ENCODE assay signal across 1 cellular context in genomic region chr7:5472432-5473315, GRCh38.
TF ChIP-seq lines count a peak whose summit lies in the region.

No MANE protein-coding gene starts in this region.

TF ChIP-seq in K562, 482 proteins besides CTCF, POLR2A, EP300 and RAD21 (continued from another document):
- TF ChIP-seq, protein P1, sequence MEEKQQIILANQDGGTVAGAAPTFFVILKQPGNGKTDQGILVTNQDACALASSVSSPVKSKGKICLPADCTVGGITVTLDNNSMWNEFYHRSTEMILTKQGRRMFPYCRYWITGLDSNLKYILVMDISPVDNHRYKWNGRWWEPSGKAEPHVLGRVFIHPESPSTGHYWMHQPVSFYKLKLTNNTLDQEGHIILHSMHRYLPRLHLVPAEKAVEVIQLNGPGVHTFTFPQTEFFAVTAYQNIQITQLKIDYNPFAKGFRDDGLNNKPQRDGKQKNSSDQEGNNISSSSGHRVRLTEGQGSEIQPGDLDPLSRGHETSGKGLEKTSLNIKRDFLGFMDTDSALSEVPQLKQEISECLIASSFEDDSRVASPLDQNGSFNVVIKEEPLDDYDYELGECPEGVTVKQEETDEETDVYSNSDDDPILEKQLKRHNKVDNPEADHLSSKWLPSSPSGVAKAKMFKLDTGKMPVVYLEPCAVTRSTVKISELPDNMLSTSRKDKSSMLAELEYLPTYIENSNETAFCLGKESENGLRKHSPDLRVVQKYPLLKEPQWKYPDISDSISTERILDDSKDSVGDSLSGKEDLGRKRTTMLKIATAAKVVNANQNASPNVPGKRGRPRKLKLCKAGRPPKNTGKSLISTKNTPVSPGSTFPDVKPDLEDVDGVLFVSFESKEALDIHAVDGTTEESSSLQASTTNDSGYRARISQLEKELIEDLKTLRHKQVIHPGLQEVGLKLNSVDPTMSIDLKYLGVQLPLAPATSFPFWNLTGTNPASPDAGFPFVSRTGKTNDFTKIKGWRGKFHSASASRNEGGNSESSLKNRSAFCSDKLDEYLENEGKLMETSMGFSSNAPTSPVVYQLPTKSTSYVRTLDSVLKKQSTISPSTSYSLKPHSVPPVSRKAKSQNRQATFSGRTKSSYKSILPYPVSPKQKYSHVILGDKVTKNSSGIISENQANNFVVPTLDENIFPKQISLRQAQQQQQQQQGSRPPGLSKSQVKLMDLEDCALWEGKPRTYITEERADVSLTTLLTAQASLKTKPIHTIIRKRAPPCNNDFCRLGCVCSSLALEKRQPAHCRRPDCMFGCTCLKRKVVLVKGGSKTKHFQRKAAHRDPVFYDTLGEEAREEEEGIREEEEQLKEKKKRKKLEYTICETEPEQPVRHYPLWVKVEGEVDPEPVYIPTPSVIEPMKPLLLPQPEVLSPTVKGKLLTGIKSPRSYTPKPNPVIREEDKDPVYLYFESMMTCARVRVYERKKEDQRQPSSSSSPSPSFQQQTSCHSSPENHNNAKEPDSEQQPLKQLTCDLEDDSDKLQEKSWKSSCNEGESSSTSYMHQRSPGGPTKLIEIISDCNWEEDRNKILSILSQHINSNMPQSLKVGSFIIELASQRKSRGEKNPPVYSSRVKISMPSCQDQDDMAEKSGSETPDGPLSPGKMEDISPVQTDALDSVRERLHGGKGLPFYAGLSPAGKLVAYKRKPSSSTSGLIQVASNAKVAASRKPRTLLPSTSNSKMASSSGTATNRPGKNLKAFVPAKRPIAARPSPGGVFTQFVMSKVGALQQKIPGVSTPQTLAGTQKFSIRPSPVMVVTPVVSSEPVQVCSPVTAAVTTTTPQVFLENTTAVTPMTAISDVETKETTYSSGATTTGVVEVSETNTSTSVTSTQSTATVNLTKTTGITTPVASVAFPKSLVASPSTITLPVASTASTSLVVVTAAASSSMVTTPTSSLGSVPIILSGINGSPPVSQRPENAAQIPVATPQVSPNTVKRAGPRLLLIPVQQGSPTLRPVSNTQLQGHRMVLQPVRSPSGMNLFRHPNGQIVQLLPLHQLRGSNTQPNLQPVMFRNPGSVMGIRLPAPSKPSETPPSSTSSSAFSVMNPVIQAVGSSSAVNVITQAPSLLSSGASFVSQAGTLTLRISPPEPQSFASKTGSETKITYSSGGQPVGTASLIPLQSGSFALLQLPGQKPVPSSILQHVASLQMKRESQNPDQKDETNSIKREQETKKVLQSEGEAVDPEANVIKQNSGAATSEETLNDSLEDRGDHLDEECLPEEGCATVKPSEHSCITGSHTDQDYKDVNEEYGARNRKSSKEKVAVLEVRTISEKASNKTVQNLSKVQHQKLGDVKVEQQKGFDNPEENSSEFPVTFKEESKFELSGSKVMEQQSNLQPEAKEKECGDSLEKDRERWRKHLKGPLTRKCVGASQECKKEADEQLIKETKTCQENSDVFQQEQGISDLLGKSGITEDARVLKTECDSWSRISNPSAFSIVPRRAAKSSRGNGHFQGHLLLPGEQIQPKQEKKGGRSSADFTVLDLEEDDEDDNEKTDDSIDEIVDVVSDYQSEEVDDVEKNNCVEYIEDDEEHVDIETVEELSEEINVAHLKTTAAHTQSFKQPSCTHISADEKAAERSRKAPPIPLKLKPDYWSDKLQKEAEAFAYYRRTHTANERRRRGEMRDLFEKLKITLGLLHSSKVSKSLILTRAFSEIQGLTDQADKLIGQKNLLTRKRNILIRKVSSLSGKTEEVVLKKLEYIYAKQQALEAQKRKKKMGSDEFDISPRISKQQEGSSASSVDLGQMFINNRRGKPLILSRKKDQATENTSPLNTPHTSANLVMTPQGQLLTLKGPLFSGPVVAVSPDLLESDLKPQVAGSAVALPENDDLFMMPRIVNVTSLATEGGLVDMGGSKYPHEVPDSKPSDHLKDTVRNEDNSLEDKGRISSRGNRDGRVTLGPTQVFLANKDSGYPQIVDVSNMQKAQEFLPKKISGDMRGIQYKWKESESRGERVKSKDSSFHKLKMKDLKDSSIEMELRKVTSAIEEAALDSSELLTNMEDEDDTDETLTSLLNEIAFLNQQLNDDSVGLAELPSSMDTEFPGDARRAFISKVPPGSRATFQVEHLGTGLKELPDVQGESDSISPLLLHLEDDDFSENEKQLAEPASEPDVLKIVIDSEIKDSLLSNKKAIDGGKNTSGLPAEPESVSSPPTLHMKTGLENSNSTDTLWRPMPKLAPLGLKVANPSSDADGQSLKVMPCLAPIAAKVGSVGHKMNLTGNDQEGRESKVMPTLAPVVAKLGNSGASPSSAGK (IDR thresholded peaks at IDR 0.05), result peak; percentile 88
- no peak for TF ChIP-seq EWSR1 (IDR thresholded peaks at IDR 0.05; ENCODE audit: borderline replicate concordance, low read depth, partially characterized antibody)
- TF ChIP-seq, protein P2, sequence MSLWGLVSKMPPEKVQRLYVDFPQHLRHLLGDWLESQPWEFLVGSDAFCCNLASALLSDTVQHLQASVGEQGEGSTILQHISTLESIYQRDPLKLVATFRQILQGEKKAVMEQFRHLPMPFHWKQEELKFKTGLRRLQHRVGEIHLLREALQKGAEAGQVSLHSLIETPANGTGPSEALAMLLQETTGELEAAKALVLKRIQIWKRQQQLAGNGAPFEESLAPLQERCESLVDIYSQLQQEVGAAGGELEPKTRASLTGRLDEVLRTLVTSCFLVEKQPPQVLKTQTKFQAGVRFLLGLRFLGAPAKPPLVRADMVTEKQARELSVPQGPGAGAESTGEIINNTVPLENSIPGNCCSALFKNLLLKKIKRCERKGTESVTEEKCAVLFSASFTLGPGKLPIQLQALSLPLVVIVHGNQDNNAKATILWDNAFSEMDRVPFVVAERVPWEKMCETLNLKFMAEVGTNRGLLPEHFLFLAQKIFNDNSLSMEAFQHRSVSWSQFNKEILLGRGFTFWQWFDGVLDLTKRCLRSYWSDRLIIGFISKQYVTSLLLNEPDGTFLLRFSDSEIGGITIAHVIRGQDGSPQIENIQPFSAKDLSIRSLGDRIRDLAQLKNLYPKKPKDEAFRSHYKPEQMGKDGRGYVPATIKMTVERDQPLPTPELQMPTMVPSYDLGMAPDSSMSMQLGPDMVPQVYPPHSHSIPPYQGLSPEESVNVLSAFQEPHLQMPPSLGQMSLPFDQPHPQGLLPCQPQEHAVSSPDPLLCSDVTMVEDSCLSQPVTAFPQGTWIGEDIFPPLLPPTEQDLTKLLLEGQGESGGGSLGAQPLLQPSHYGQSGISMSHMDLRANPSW (CRISPR knock-in tag; IDR thresholded peaks at IDR 0.05), result no peak
- no peak for TF ChIP-seq NR2F6 (CRISPR knock-in tag; IDR thresholded peaks at IDR 0.05)
- TF ChIP-seq CREB1 (IDR thresholded peaks at IDR 0.05), result no peak
- peak; percentile 54 for TF ChIP-seq CREB1 (CRISPR knock-in tag; IDR thresholded peaks at IDR 0.05)
- TF ChIP-seq, protein P3, sequence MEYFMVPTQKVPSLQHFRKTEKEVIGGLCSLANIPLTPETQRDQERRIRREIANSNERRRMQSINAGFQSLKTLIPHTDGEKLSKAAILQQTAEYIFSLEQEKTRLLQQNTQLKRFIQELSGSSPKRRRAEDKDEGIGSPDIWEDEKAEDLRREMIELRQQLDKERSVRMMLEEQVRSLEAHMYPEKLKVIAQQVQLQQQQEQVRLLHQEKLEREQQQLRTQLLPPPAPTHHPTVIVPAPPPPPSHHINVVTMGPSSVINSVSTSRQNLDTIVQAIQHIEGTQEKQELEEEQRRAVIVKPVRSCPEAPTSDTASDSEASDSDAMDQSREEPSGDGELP (CRISPR knock-in tag; IDR thresholded peaks at IDR 0.05; ENCODE audit: borderline replicate concordance), result peak; percentile 75
- peak; percentile 75 for TF ChIP-seq DPF2 (IDR thresholded peaks at IDR 0.05)
- TF ChIP-seq MTA3 (IDR thresholded peaks at IDR 0.05; ENCODE audit: borderline replicate concordance), result peak; percentile 48; the same call in 1 of the 2 replicates
- TF ChIP-seq TRIM24 (IDR thresholded peaks at IDR 0.05), result peak; percentile 50 to 67; a peak in 3 of 4 replicates
- TF ChIP-seq GABPB1 (CRISPR knock-in tag; IDR thresholded peaks at IDR 0.05), result peak; percentile 47; the same call in 1 of the 2 replicates
- TF ChIP-seq MTA2 (IDR thresholded peaks at IDR 0.05; ENCODE audit: low read depth), result no peak
- TF ChIP-seq EP400 (IDR thresholded peaks at IDR 0.05), result peak; percentile 52; the same call in 1 of the 2 replicates
- TF ChIP-seq ZNF165 (CRISPR knock-in tag; IDR thresholded peaks at IDR 0.05; ENCODE audit: borderline replicate concordance), result no peak
- TF ChIP-seq XRCC3 (IDR thresholded peaks at IDR 0.05), result no peak
- TF ChIP-seq TEAD1 (CRISPR knock-in tag; IDR thresholded peaks at IDR 0.05), result peak in 1 of 2 experiments; percentile 78; a peak in 1 of 4 replicates
- peak; percentile 79 to 92 for TF ChIP-seq FOXA3 (CRISPR knock-in tag; conservative IDR thresholded peaks at IDR 0.05 in 1 of 2, IDR thresholded peaks at IDR 0.05 in 1 of 2)
- TF ChIP-seq MAZ (CRISPR knock-in tag; conservative IDR thresholded peaks at IDR 0.05 in 1 of 2, IDR thresholded peaks at IDR 0.05 in 1 of 2), result 0 out of 4 replicates have a peak, but pooled peaks of 1 of the 2 experiments have one; percentile 38
- no peak; the same call in 1 of the 2 replicates for TF ChIP-seq RNF2 (IDR thresholded peaks at IDR 0.05)
- TF ChIP-seq ARNT (IDR thresholded peaks at IDR 0.05), result no peak
- no peak for TF ChIP-seq ZNF384 (IDR thresholded peaks at IDR 0.05; ENCODE audit: low read depth, low read length)
- peak; percentile 63; the same call in 1 of the 2 replicates for TF ChIP-seq CC2D1A (IDR thresholded peaks at IDR 0.05)
- TF ChIP-seq CREM (IDR thresholded peaks at IDR 0.05; ENCODE audit: low read depth), result peak; percentile 20; the same call in 1 of the 2 replicates
- TF ChIP-seq CBFA2T2 (conservative IDR thresholded peaks at IDR 0.05), result peak; percentile 31
- peak; percentile 92 for TF ChIP-seq MAFF (IDR thresholded peaks at IDR 0.05; ENCODE audit: low read length)
- TF ChIP-seq TRIM28 (IDR thresholded peaks at IDR 0.05), result peak; percentile 34; the same call in 1 of the 2 replicates
- no peak for TF ChIP-seq JUN (IDR thresholded peaks at IDR 0.05; ENCODE audit: borderline replicate concordance, low read depth, low read length)
- TF ChIP-seq JUN (CRISPR knock-in tag; IDR thresholded peaks at IDR 0.05; ENCODE audit: borderline replicate concordance), result 0 out of 2 replicates have a peak, but pooled peaks have one; percentile 39
- peak in 1 of 2 experiments; percentile 58; a peak in 1 of 4 replicates for TF ChIP-seq RCOR1 (IDR thresholded peaks at IDR 0.05; ENCODE audit: borderline replicate concordance in 1 of 2, low read depth in 2 of 2, low read length in 2 of 2)
- peak; percentile 40; the same call in 1 of the 2 replicates for TF ChIP-seq TEAD4 (IDR thresholded peaks at IDR 0.05; ENCODE audit: low read length)
- no peak for TF ChIP-seq TEAD4 (CRISPR knock-in tag; IDR thresholded peaks at IDR 0.05; ENCODE audit: borderline replicate concordance)
- no peak for TF ChIP-seq TSC22D4 (tag; IDR thresholded peaks at IDR 0.05)
- TF ChIP-seq NFIX (CRISPR knock-in tag; IDR thresholded peaks at IDR 0.05; ENCODE audit: low read depth), result no peak
- TF ChIP-seq KDM1A (IDR thresholded peaks at IDR 0.05), result peak in 1 of 2 experiments; percentile 28; a peak in 2 of 4 replicates
- no peak for TF ChIP-seq RFX1 (IDR thresholded peaks at IDR 0.05)
- peak; percentile 24; the same call in 1 of the 2 replicates for TF ChIP-seq NFIC (IDR thresholded peaks at IDR 0.05)
- 0 out of 2 replicates have a peak, but pooled peaks have one; percentile 21 for TF ChIP-seq MYNN (IDR thresholded peaks at IDR 0.05)
- TF ChIP-seq MYNN (CRISPR knock-in tag; IDR thresholded peaks at IDR 0.05), result no peak
- no peak for TF ChIP-seq NCOA6 (IDR thresholded peaks at IDR 0.05)
- peak; percentile 91 for TF ChIP-seq MAFG (tag; conservative IDR thresholded peaks at IDR 0.05)
- peak; percentile 28; the same call in 1 of the 2 replicates for TF ChIP-seq TAL1 (IDR thresholded peaks at IDR 0.05)
- no peak for TF ChIP-seq BRD9 (IDR thresholded peaks at IDR 0.05; ENCODE audit: low read depth, partially characterized antibody)
- peak; percentile 52 for TF ChIP-seq CBFA2T3 (IDR thresholded peaks at IDR 0.05)
- TF ChIP-seq, protein P4, sequence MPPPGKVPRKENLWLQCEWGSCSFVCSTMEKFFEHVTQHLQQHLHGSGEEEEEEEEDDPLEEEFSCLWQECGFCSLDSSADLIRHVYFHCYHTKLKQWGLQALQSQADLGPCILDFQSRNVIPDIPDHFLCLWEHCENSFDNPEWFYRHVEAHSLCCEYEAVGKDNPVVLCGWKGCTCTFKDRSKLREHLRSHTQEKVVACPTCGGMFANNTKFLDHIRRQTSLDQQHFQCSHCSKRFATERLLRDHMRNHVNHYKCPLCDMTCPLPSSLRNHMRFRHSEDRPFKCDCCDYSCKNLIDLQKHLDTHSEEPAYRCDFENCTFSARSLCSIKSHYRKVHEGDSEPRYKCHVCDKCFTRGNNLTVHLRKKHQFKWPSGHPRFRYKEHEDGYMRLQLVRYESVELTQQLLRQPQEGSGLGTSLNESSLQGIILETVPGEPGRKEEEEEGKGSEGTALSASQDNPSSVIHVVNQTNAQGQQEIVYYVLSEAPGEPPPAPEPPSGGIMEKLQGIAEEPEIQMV (tag; conservative IDR thresholded peaks at IDR 0.05; ENCODE audit: low read depth), result no peak
- TF ChIP-seq HNRNPK (IDR thresholded peaks at IDR 0.05; ENCODE audit: low read depth, low read length, poor library complexity, severe bottlenecking), result no peak
- TF ChIP-seq MCM7 (IDR thresholded peaks at IDR 0.05), result no peak
TF ChIP-seq in K562: peak in this region for 81.
